Comparison of ENCODE assay signal across 8 cellular contexts in the genomic region with DNA sequence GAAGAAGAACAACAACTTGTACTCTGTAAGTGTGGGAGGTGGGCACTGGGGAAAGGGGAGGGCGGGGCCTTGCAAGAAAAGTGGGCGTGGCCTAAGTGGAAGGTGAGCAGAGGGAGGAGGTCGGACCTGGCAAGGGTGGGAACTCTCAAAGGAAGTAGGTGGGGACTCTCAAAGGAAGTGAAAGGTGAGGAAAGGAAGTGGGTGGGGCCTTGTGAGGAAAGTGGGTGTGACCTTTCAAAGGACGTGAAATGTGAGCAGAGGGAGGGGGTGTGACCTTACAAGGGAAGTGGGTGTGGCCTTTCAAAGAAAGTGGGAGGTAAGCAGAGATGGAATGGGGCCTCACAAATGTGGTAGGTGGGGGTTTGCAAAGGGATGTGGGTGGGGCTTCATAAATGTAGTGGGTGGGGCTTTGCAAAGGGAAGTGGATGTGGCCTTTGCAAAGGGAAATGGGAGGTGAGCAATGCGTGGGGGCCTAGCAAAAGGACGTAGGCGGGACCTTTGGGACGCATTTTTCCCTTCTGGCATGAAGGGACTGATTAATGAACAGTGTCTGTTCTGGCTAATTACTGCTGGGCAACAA. TPM values are rescaled to one million over a fixed set of nuclear protein-coding genes. Genes with fewer than 3 reads are reported as not detected.
DNase-seq lines count a peak whose midpoint lies in the region; ATAC-seq lines count a peak whose summit lies in the region.

No MANE protein-coding gene starts in this region.

- DNase-seq in ELF-1 (ENCODE audit: low read depth, low spot score): peak; percentile 98
- DNase-seq in M059J (ENCODE audit: low read depth): peak; percentile 28
- peak; percentile 18 for DNase-seq in activated CD4-positive, alpha-beta T cell treated with anti-CD3 and anti-CD28 coated beads for 4 hours
- peak; percentile 90 for DNase-seq in germinal center (ENCODE audit: low spot score)
- peak; percentile 18 to 30 for DNase-seq in stimulated activated CD8-positive, alpha-beta memory T cell treated with anti-CD3 and anti-CD28 coated beads, Interleukin-15, amount 100 ng/mL, for 48 hours (ENCODE audit: low read depth in 2 of 2)
- DNase-seq in NCI-H345 (lab: John Stamatoyannopoulos, UW): no peak

- no peak for ATAC-seq in HG03565 (IDR thresholded peaks at IDR 0.05; ENCODE audit: unreplicated experiment)
- no peak for ATAC-seq in GM21825 (IDR thresholded peaks at IDR 0.05; ENCODE audit: unreplicated experiment)

RNA-seq across cellular contexts. Expression of gene ACSBG2, which starts 25.9 kb away (rescaled TPM):
- total RNA-seq in M059J (2014; rRNA removed; shearing (Covaris generic)): not detected in 2 replicates

RNA-seq across cellular contexts. Expression of gene RFX2, which starts 51.1 kb away (rescaled TPM):
- 4.8 and 13.4 TPM in 2 replicates for total RNA-seq in M059J (2014; rRNA removed; shearing (Covaris generic))
